ENCODE assay signal across 9 cellular contexts in genomic region chr3:197354195-197355059, GRCh38. TPM values are rescaled to one million over a fixed set of nuclear protein-coding genes. Genes with fewer than 3 reads are reported as not detected.
DNase-seq lines count a peak whose midpoint lies in the region; ATAC-seq and TF ChIP-seq lines count a peak whose summit lies in the region.
"Had no signal": no experiment of that assay in that cellular context is flagged by ENCODE, and none has a peak within 500 bp of the region (broad histone marks: within the 10 kb centered on the region; RNA-seq: fewer than 3 reads in every experiment).

No MANE protein-coding gene starts in this region.

- no peak overlapping the region for H2BK5ac ChIP-seq in H9 (ENCODE audit: insufficient read length, low read length)

- no CpG with 5 or more reads among the region's 26 CpGs for WGBS in H9 (ENCODE audit: extremely low coverage, insufficient read length, low lambda C conversion rate)
- WGBS in smooth muscle cell (ENCODE audit: low lambda C conversion rate): 23% methylated on average over 26 of the region's 26 CpGs

- no peak overlapping the region for H2AFZ ChIP-seq in H9 (ENCODE audit: low read length)
- H2AFZ ChIP-seq in smooth muscle cell (ENCODE audit: low read depth): peak overlapping the region; percentile 60

- H3K4me1 Mint-ChIP-seq in H9 (peaks cover 24 to 34% of the 10 kb centered on the region in 2 experiments), Calu3 (ENCODE audit: low read depth, unreplicated experiment) (peaks cover 9% of the 10 kb centered on the region)

- no peak overlapping the region for H3K4ac ChIP-seq in H9 (ENCODE audit: low read depth, low read length)

- peaks cover 3 to 9% (median 8%) of the 10 kb centered on the region in 3 experiments for H3K36me3 Mint-ChIP-seq in H9 (ENCODE audit: insufficient read depth in 1 of 3, low read depth in 3 of 3)
- H3K36me3 Mint-ChIP-seq in Calu3 (ENCODE audit: insufficient read depth, unreplicated experiment): no peaks in the 10 kb centered on the region

- H2BK20ac ChIP-seq in H9 (ENCODE audit: low read depth, low read length, poor library complexity, severe bottlenecking): no peak overlapping the region

- H3K23me2 ChIP-seq in H9 (ENCODE audit: insufficient read length, low read depth, low read length, poor library complexity, severe bottlenecking): no peaks in the 10 kb centered on the region

- no peak overlapping the region for H3K56ac ChIP-seq in H9 (ENCODE audit: insufficient read length, low read depth, low read length)

- H3K18ac ChIP-seq in H9 (ENCODE audit: insufficient read length, low read depth, low read length): no peak overlapping the region

- H2BK15ac ChIP-seq in H9 (ENCODE audit: low read depth, low read length): no peak overlapping the region

- H3K36me3 ChIP-seq in adipocyte (ENCODE audit: control insufficient read depth, insufficient read depth, low read length, severe bottlenecking) (no peaks in the 10 kb centered on the region), smooth muscle cell (ENCODE audit: low read depth) (no peaks in the 10 kb centered on the region)

- H3K27ac Mint-ChIP-seq in H9: peak overlapping the region in 2 of 3 experiments; percentile 0 to 2; a peak in 2 of 7 replicates
- no peak overlapping the region for H3K27ac Mint-ChIP-seq in Calu3 (ENCODE audit: unreplicated experiment)
- H3K27ac Mint-ChIP-seq: T-helper 1 cell treated with Interleukin-12 subunit alpha and Interleukin-12 subunit beta and Interleukin-4 antibody, amounts not matched to agents 30 μg/mL and 1 μg/mL, for 36 hours had no signal

- no peak overlapping the region for H3K27ac ChIP-seq in H9 (ENCODE audit: insufficient read length, low read depth, low read length)
- peak overlapping the region; percentile 89 for H3K27ac ChIP-seq in smooth muscle cell (ENCODE audit: low read depth)

- no peak for TF ChIP-seq CTCF in H9 (conservative IDR thresholded peaks at IDR 0.05)
- no peak for TF ChIP-seq CTCF in smooth muscle cell (IDR thresholded peaks at IDR 0.05; ENCODE audit: borderline replicate concordance, insufficient read depth, poor library complexity, severe bottlenecking)
- TF ChIP-seq CTCF in Calu3 (IDR thresholded peaks at IDR 0.05; ENCODE audit: unreplicated experiment): no peak

- H3K9me3 ChIP-seq in H9 (ENCODE audit: control insufficient read depth, low read depth, low read length) (peaks cover 5% of the 10 kb centered on the region), adipocyte (ENCODE audit: control insufficient read depth, low read length) (peaks cover 5% of the 10 kb centered on the region), smooth muscle cell (replicated peaks; ENCODE audit: low read depth) (no peaks in the 10 kb centered on the region)

- peak overlapping the region; percentile 50 for H3K4me3 ChIP-seq in adipocyte (ENCODE audit: low read length)
- peak overlapping the region; percentile 5 for H3K4me3 ChIP-seq in smooth muscle cell

- no peak overlapping the region for H2AK5ac ChIP-seq in H9 (ENCODE audit: insufficient read length, low read length)

- DNase-seq in H9 (no peak), adipocyte (ENCODE audit: low read depth) (peak; percentile 45), hepatic stellate cell (ENCODE audit: low spot score) (peak; percentile 65), smooth muscle cell (lab: John Stamatoyannopoulos, UW; ENCODE audit: unreplicated experiment) (peak; percentile 32), Calu3 (no peak), OCI-M1 (lab: John Stamatoyannopoulos, UW) (no peak)

- H3K27me3 ChIP-seq in H9 (ENCODE audit: insufficient read depth, low read length) (no peaks in the 10 kb centered on the region), adipocyte (replicated peaks; ENCODE audit: control insufficient read depth, insufficient read depth, low read length) (no peaks in the 10 kb centered on the region), smooth muscle cell (ENCODE audit: low read depth) (no peaks in the 10 kb centered on the region)

- H3K9ac ChIP-seq in H9 (ENCODE audit: extremely low read depth, insufficient read length, low read length) (no peak overlapping the region), adipocyte (ENCODE audit: low read length) (peak overlapping the region; percentile 33), smooth muscle cell (ENCODE audit: low read depth) (peak overlapping the region; percentile 76)

- peaks cover 10 to 11% of the 10 kb centered on the region in 2 experiments for H3K9me3 Mint-ChIP-seq in H9
- H3K9me3 Mint-ChIP-seq in Calu3 (ENCODE audit: low read depth, unreplicated experiment): peaks cover 4% of the 10 kb centered on the region

- no peak overlapping the region for H3T11ph ChIP-seq in H9 (ENCODE audit: low read length)

- H3K14ac ChIP-seq in H9 (ENCODE audit: insufficient read depth, low read length): no peak overlapping the region; the same call in 1 of the 2 replicates

- H4K20me1 ChIP-seq in H9 (ENCODE audit: control insufficient read depth, insufficient read depth, insufficient read length) (no peaks in the 10 kb centered on the region), smooth muscle cell (ENCODE audit: low read depth) (no peaks in the 10 kb centered on the region)

- no peak overlapping the region for H3K23ac ChIP-seq in H9 (ENCODE audit: insufficient read length, low read depth, low read length)

- CTCF ChIA-PET in Calu3 (lab: Charles Lee): interaction anchor here (1.4 kb wide), 1 partner anchor 18 kb away, joined by 3 read pairs; no protein-coding TSS in a partner anchor

- H3F3A ChIP-seq in smooth muscle cell (ENCODE audit: low read depth): peaks cover 20% of the 10 kb centered on the region

- H3K27me3 Mint-ChIP-seq in H9 (ENCODE audit: low read depth) (peaks cover 3% of the 10 kb centered on the region; the same call in 1 of the 2 replicates), Calu3 (ENCODE audit: unreplicated experiment) (peaks cover 16% of the 10 kb centered on the region)

- no peak overlapping the region for H3K4me3 Mint-ChIP-seq in H9
- H3K4me3 Mint-ChIP-seq in Calu3 (ENCODE audit: low read depth, unreplicated experiment): no peak overlapping the region
- H3K4me3 Mint-ChIP-seq: T-helper 1 cell treated with Interleukin-12 subunit alpha and Interleukin-12 subunit beta and Interleukin-4 antibody, amounts not matched to agents 30 μg/mL and 1 μg/mL, for 36 hours had no signal

- ATAC-seq in GM18498 (IDR thresholded peaks at IDR 0.05; ENCODE audit: unreplicated experiment): no peak
- no peak for ATAC-seq in HG03378 (IDR thresholded peaks at IDR 0.05; ENCODE audit: unreplicated experiment)

- H3K4me2 ChIP-seq in H9 (ENCODE audit: insufficient read depth, insufficient read length, low read length) (no peak overlapping the region), smooth muscle cell (peak overlapping the region; percentile 76)

- no peak overlapping the region for H2BK120ac ChIP-seq in H9 (ENCODE audit: low read depth, low read length, poor library complexity, severe bottlenecking)

- H3K79me1 ChIP-seq in H9 (ENCODE audit: insufficient read depth, low read depth, low read length, poor library complexity, severe bottlenecking): no peaks in the 10 kb centered on the region

- no TSS peak for BruUV-seq in Calu3 (replicated peaks; lab: Mats Ljungman, UMichigan)

- H2BK12ac ChIP-seq in H9 (ENCODE audit: insufficient read length, low read depth, low read length): no peak overlapping the region

- no peak overlapping the region for H4K91ac ChIP-seq in H9 (ENCODE audit: insufficient read length, low read depth, low read length)

- H3K4me1 ChIP-seq in H9 (ENCODE audit: insufficient read depth, low read length) (no peaks in the 10 kb centered on the region), adipocyte (ENCODE audit: control insufficient read depth, insufficient read depth, low read length) (peaks cover 22% of the 10 kb centered on the region), smooth muscle cell (ENCODE audit: low read depth) (peaks cover 19% of the 10 kb centered on the region)

- H3K79me2 ChIP-seq in H9 (ENCODE audit: insufficient read depth, low read length) (no peaks in the 10 kb centered on the region), smooth muscle cell (ENCODE audit: low read depth) (no peaks in the 10 kb centered on the region)

- no peak overlapping the region for H4K5ac ChIP-seq in H9 (ENCODE audit: insufficient read length, low read depth, low read length)

- intact Hi-C loops in Calu3 (cut with micrococcal nuclease; ENCODE audit: unreplicated experiment): no loop called here

- H4K8ac ChIP-seq in H9 (replicated peaks; ENCODE audit: insufficient read length, low read depth, low read length): no peak overlapping the region

RNA-seq across cellular contexts. Expression of gene DLG1, which starts 56.0 kb away (rescaled TPM):
- total RNA-seq in H9 (2021): 84.1 and 86.2 TPM in 2 replicates
- 69.0 and 118 TPM in 2 replicates for total RNA-seq in smooth muscle cell
- polyA plus RNA-seq in smooth muscle cell: 23.5 and 31.7 TPM in 2 replicates
- total RNA-seq in Calu3 (2022): 105 and 127 TPM in 2 replicates

Comparison
In these comparisons a context has a peak if more than half of its experiments do, and no peak if none do; other contexts are left out.
1. DNase-seq: peak in adipocyte (single experiment), hepatic stellate cell (single experiment) and smooth muscle cell (single experiment); none in H9 (single experiment), Calu3 (single experiment) and OCI-M1 (single experiment).